ENCODE assay signal across 1 cellular context in genomic region chr19:4579389-4579788, GRCh38.
TF ChIP-seq lines count a peak whose summit lies in the region.

No MANE protein-coding gene starts in this region.

TF ChIP-seq in WTC11, 78 proteins besides CTCF, POLR2A, EP300 and RAD21 (continued from another document):
- TF ChIP-seq ZNF425 (CRISPR knock-in tag; conservative IDR thresholded peaks at IDR 0.05) (no peak), SMAD4 (CRISPR knock-in tag; IDR thresholded peaks at IDR 0.05) (no peak), ATF1 (CRISPR knock-in tag; IDR thresholded peaks at IDR 0.05) (no peak), GRHL2 (CRISPR knock-in tag; IDR thresholded peaks at IDR 0.05; ENCODE audit: insufficient replicate concordance, severe bottlenecking) (no peak), E2F4 (CRISPR knock-in tag; IDR thresholded peaks at IDR 0.05; ENCODE audit: borderline replicate concordance, low read depth) (no peak), NR3C1 (CRISPR knock-in tag; conservative IDR thresholded peaks at IDR 0.05; ENCODE audit: low read depth) (no peak)
